8 cellular contexts compared by ENCODE assay signal in the genomic region with DNA sequence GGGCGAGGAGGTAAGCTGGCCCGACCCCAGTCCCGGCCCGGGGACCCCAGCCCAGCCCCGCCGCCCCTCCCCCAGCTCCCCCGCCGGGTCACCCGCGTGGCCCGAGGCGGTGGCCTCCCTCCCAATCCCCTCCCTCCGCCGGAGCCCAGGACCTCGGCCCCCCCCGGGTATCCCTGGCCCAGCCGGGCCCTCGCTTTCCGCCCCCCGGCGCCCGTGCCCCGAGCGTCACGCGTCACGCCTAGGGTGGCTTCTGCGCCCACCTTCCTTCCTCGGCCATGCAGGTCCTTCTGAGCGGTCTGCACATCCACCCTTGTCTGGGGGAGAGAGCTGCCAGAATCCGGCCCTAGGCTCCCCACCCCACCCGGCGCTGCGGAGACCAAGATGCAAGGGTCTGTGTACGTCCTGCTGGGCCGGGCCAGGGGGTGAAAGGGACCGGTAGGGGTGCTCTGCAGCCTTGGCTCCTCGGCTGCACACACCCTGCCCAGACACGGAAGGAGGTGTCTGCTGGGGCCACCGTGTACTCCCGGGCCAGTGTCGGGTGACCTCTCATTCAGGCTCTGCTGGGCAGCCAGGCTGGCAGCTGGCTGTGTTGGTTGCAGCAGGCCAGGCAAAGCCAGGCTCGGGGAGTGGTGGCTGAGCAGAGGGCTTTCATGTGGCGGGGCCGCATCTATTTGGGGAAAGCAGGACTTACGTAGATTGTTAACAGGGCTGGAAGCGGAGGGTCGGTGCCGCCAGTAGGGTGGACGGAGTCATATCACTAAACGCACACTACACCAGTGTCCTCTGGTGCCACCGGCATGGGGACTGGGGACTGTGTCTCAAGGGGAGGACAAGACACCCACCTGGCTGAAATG. TPM values are rescaled to one million over a fixed set of nuclear protein-coding genes. Genes with fewer than 3 reads are reported as not detected.
A peak's percentile ranks its signal among the peaks of the same experiment; 100 is the strongest.
DNase-seq lines count a peak whose midpoint lies in the region; ATAC-seq and TF ChIP-seq lines count a peak whose summit lies in the region.

No MANE protein-coding gene starts in this region.

- peaks cover 9 to 59% (median 34%) of the 10 kb centered on the region in 9 donors for H3K27me3 ChIP-seq in heart left ventricle

- no peak for TF ChIP-seq POLR2A in heart left ventricle (IDR thresholded peaks at IDR 0.05)

- 18 to 34% (median 26%) methylated on average over 29 to 52 of the region's 52 CpGs for WGBS in heart left ventricle, 4 donors

- H3K36me3 ChIP-seq in heart left ventricle = no peaks in the 10 kb centered on the region

- ATAC-seq in heart left ventricle (no peak), Right ventricle myocardium superior (ENCODE audit: poor library complexity) (no peak), HG03159 (IDR thresholded peaks at IDR 0.05; ENCODE audit: unreplicated experiment) (no peak)

- H3K27ac ChIP-seq in heart left ventricle = no peak overlapping the region

- no peaks in the 10 kb centered on the region for H3K9me3 ChIP-seq in heart left ventricle

- intact Hi-C loops in heart left ventricle (cut with DNase I) = no loop called here
- intact Hi-C loops in Right ventricle myocardium superior (cut with DNase I) = no loop called here

- peak in 1 of 5 donors; percentile 15 for DNase-seq in heart left ventricle
- DNase-seq in Right ventricle myocardium superior = no peak
- DNase-seq in astrocyte of the spinal cord (ENCODE audit: low read depth, low spot score) = no peak
- peak; percentile 87 for DNase-seq in mesenteric fat pad (ENCODE audit: low spot score)
- peak; percentile 37 for DNase-seq in ureter (ENCODE audit: low spot score)
- no peak for DNase-seq in activated effector memory CD4-positive, alpha-beta T cell treated with Interleukin-2 at 50 U/mL for 16 hours
- DNase-seq in effector CD8-positive, alpha-beta T cell (lab: John Stamatoyannopoulos, UW) = no peak

- TF ChIP-seq CTCF in heart left ventricle (IDR thresholded peaks at IDR 0.05) (no peak), astrocyte of the spinal cord (IDR thresholded peaks at IDR 0.05; ENCODE audit: low read depth, low read length) (no peak)

- in situ Hi-C loops in astrocyte of the spinal cord (cut with HindIII; ENCODE audit: low sequenced_read_pairs) = no loop called here

- H3K4me3 ChIP-seq in heart left ventricle (peak overlapping the region in 9 of 12 donors; percentile 29 to 53 (median 40)), astrocyte of the spinal cord (ENCODE audit: low read depth, low read length) (peak overlapping the region; percentile 12)

- H3K4me1 ChIP-seq in heart left ventricle = peaks cover 0 to 18% (median 7%) of the 10 kb centered on the region in 12 donors

RNA-seq across cellular contexts. Expression of gene RAB11FIP4, which starts 0.8 kb away (rescaled TPM):
- 10 to 100 TPM in 2 of 9 donors, 1 to 10 TPM in 7; 3.7 to 13.7 (median 8.7) TPM for total RNA-seq in heart left ventricle
- 1 to 10 TPM; 1.5 to 3.7 TPM for polyA plus RNA-seq in heart left ventricle
- total RNA-seq in Right ventricle myocardium superior = 12.0 TPM
- total RNA-seq in mesenteric fat pad = 1.8 TPM
- 40.7 TPM for total RNA-seq in ureter

Comparison
In these comparisons a context has a peak if more than half of its experiments do, and no peak if none do; other contexts are left out.
1. DNase-seq: peak in mesenteric fat pad (single experiment) and ureter (single experiment); none in Right ventricle myocardium superior (single experiment), astrocyte of the spinal cord (single experiment), activated effector memory CD4-positive, alpha-beta T cell treated with Interleukin-2 at 50 U/mL for 16 hours (single experiment) and effector CD8-positive, alpha-beta T cell (single experiment).